ENCODE assay signal across 24 cellular contexts in genomic region chr13:113238542-113238941, GRCh38.
"Had no signal": no experiment of that assay in that cellular context is flagged by ENCODE, and none has a peak within 500 bp of the region (broad histone marks: within the 10 kb centered on the region; RNA-seq: fewer than 3 reads in every experiment).

No MANE protein-coding gene starts in this region.

- H3K4me3 Mint-ChIP-seq: activated naive CD4-positive, alpha-beta T cell treated with anti-CD3 and anti-CD28 coated beads for 36 hours; activated naive CD8-positive, alpha-beta T cell treated with anti-CD3 and anti-CD28 coated beads, Interleukin-2, amount 10 ng/mL, durations not matched to agents 7 days and 5 days; endodermal cell; T-helper 1 cell treated with Interleukin-12 subunit alpha and Interleukin-12 subunit beta and Interleukin-4 antibody, amounts not matched to agents 30 μg/mL and 1 μg/mL, for 36 hours had no signal

- H3K9me3 ChIP-seq: esophagus squamous epithelium, lower lobe of right lung, mucosa of descending colon, spleen, upper lobe of left lung had no signal

- H3K27me3 ChIP-seq: esophagus squamous epithelium, spleen, upper lobe of left lung had no signal

- H3K27ac ChIP-seq: esophagus squamous epithelium, lower lobe of right lung, spleen, upper lobe of left lung had no signal

- H3K27ac Mint-ChIP-seq: activated naive CD4-positive, alpha-beta T cell treated with anti-CD3 and anti-CD28 coated beads for 36 hours; activated naive CD8-positive, alpha-beta T cell treated with anti-CD3 and anti-CD28 coated beads, Interleukin-2, amount 10 ng/mL, durations not matched to agents 7 days and 5 days; endodermal cell; T-helper 1 cell treated with Interleukin-12 subunit alpha and Interleukin-12 subunit beta and Interleukin-4 antibody, amounts not matched to agents 30 μg/mL and 1 μg/mL, for 36 hours had no signal

- H3K4me1 Mint-ChIP-seq: activated naive CD8-positive, alpha-beta T cell treated with anti-CD3 and anti-CD28 coated beads, Interleukin-2, amount 10 ng/mL, durations not matched to agents 7 days and 5 days; endodermal cell had no signal

- H3K27me3 Mint-ChIP-seq: activated naive CD8-positive, alpha-beta T cell treated with anti-CD3 and anti-CD28 coated beads, Interleukin-2, amount 10 ng/mL, durations not matched to agents 7 days and 5 days had no signal

- DNase-seq: activated CD4-positive, alpha-beta T cell treated with anti-CD3 and anti-CD28 coated beads for 4 hours; activated CD4-positive, alpha-beta T cell treated with anti-CD3 and anti-CD28 coated beads, Interleukin-2, amount 50 U/mL, for 48 hours; activated CD4-positive, CD25-positive, alpha-beta regulatory T cell; activated naive CD4-positive, alpha-beta T cell treated with anti-CD3 and anti-CD28 coated beads for 36 hours; activated naive CD8-positive, alpha-beta T cell treated with anti-CD3 and anti-CD28 coated beads, Interleukin-2, amount 10 ng/mL, durations not matched to agents 7 days and 5 days; activated T-cell treated with anti-CD3 and anti-CD28 coated beads, Interleukin-2, amount 50 U/mL, for 48 hours; amniotic stem cell; cortex of kidney; endodermal cell; esophagus squamous epithelium; kidney; lower lobe of right lung; mesendoderm; mucosa of descending colon; nucleus accumbens; posterior cingulate gyrus; spleen; stimulated activated CD4-positive, alpha-beta T cell treated with anti-CD3 and anti-CD28 coated beads, Interleukin-4, amount 100 ng/mL, for 1 hour; stimulated activated naive CD8-positive, alpha-beta T cell treated with anti-CD3 and anti-CD28 coated beads, Interleukin-15, Interleukin-2, amounts not matched to agents 100 U/mL and 50 U/mL, for 24 hours; T1000; upper lobe of left lung had no signal

- H3K9me3 Mint-ChIP-seq: activated naive CD4-positive, alpha-beta T cell treated with anti-CD3 and anti-CD28 coated beads for 36 hours; activated naive CD8-positive, alpha-beta T cell treated with anti-CD3 and anti-CD28 coated beads, Interleukin-2, amount 10 ng/mL, durations not matched to agents 7 days and 5 days; endodermal cell; T-helper 1 cell treated with Interleukin-12 subunit alpha and Interleukin-12 subunit beta and Interleukin-4 antibody, amounts not matched to agents 30 μg/mL and 1 μg/mL, for 36 hours had no signal

- ATAC-seq: left lobe of liver; lower lobe of right lung; mucosa of descending colon; stimulated activated naive CD8-positive, alpha-beta T cell treated with anti-CD3 and anti-CD28 coated beads, Interleukin-15, Interleukin-2, amounts not matched to agents 100 U/mL and 50 U/mL, for 24 hours had no signal

- H3K4me3 ChIP-seq: esophagus squamous epithelium, lower lobe of right lung, mucosa of descending colon, spleen, upper lobe of left lung had no signal

- H3K4me1 ChIP-seq: esophagus squamous epithelium, lower lobe of right lung, spleen, upper lobe of left lung had no signal

- FAIRE-seq: bronchial epithelial cell, kidney had no signal
